In genomic region chr22:33476716-33477115, GRCh38 we compare ENCODE assay signal across 17 cellular contexts.
DNase-seq lines count a peak whose midpoint lies in the region; ATAC-seq and TF ChIP-seq lines count a peak whose summit lies in the region.
"Had no signal": no experiment of that assay in that cellular context is flagged by ENCODE, and none has a peak within 500 bp of the region (broad histone marks: within the 10 kb centered on the region; RNA-seq: fewer than 3 reads in every experiment).

No MANE protein-coding gene starts in this region.

- 90% methylated on average over 13 of the region's 13 CpGs for WGBS in sigmoid colon, 2 donors

- H3K9ac ChIP-seq in fibroblast of lung (ENCODE audit: insufficient read depth, low read length): no peak overlapping the region

- H3K4me2 ChIP-seq in fibroblast of lung (ENCODE audit: extremely low read depth, insufficient read depth, low read length): no peak overlapping the region

- no peaks in the 10 kb centered on the region for H3K79me2 ChIP-seq in fibroblast of lung (ENCODE audit: control insufficient read depth, insufficient read depth, low read length)

- peak; percentile 18 for DNase-seq in GM03348 (ENCODE audit: low spot score)
- DNase-seq in RKO (ENCODE audit: low spot score): peak; percentile 41
- peak; percentile 2 to 43 for DNase-seq in fibroblast of lung (ENCODE audit: low read depth in 2 of 2)
- no peak for DNase-seq in sigmoid colon
- no peak for DNase-seq in central memory CD4-positive, alpha-beta T cell
- DNase-seq in stimulated activated CD8-positive, alpha-beta memory T cell treated with anti-CD3 and anti-CD28 coated beads, Interleukin-4, amount 100 ng/mL, for 48 hours: no peak
- no peak for DNase-seq in activated naive CD4-positive, alpha-beta T cell treated with anti-CD3 and anti-CD28 coated beads, Interleukin-2, amount 50 U/mL, for 72 hours (ENCODE audit: low spot score in 2 of 2)
- DNase-seq: activated CD8-positive, alpha-beta memory T cell treated with anti-CD3 and anti-CD28 coated beads, Interleukin-2, amount 50 U/mL, for 4 hours; activated naive CD8-positive, alpha-beta T cell treated with anti-CD3 and anti-CD28 coated beads, Interleukin-2, amount 50 U/mL, for 24 hours; EL; foreskin keratinocyte; H9; retina; stimulated activated CD4-positive, alpha-beta T cell treated with anti-CD3 and anti-CD28 coated beads, Interleukin-4, amount 100 ng/mL, for 24 hours had no signal

- no peak overlapping the region for H3K4me3 ChIP-seq in fibroblast of lung (replicated peaks in 1 of 4; ENCODE audit: control extremely low read depth in 1 of 4, insufficient read depth in 1 of 4, low read depth in 3 of 4, low read length in 4 of 4)
- H3K4me3 ChIP-seq in sigmoid colon: no peak overlapping the region
- H3K4me3 ChIP-seq: vagina had no signal

- no peak overlapping the region for H3K27ac Mint-ChIP-seq in activated naive CD4-positive, alpha-beta T cell treated with anti-CD3 and anti-CD28 coated beads, Interleukin-2, amount 50 U/mL, for 72 hours
- H3K27ac Mint-ChIP-seq: activated naive CD8-positive, alpha-beta T cell treated with anti-CD3 and anti-CD28 coated beads, Interleukin-2, amount 50 U/mL, for 24 hours; stimulated activated memory B cell treated with anti-CD40 and anti-IgM and Interleukin-4, amounts not matched to agents 10 μg/mL and 1 μg/mL and 100 μg/mL, for 72 hours had no signal

- intact Hi-C loops in sigmoid colon (cut with DNase I): no loop called here

- H2AFZ ChIP-seq in fibroblast of lung (ENCODE audit: low read length): no peak overlapping the region

- TF ChIP-seq POLR2A in sigmoid colon (IDR thresholded peaks at IDR 0.05): no peak

- no peak for TF ChIP-seq EP300 in sigmoid colon (IDR thresholded peaks at IDR 0.05)

- H3K36me3 Mint-ChIP-seq in activated naive CD4-positive, alpha-beta T cell treated with anti-CD3 and anti-CD28 coated beads, Interleukin-2, amount 50 U/mL, for 72 hours: peaks cover 0 to 7% of the 10 kb centered on the region in 2 donors
- H3K36me3 Mint-ChIP-seq: stimulated activated memory B cell treated with anti-CD40 and anti-IgM and Interleukin-4, amounts not matched to agents 10 μg/mL and 1 μg/mL and 100 μg/mL, for 72 hours had no signal

- H3K4me1 ChIP-seq in fibroblast of lung (ENCODE audit: control insufficient read depth, extremely low read depth, insufficient read depth, low read length): no peaks in the 10 kb centered on the region
- peaks cover 0 to 15% (median 8%) of the 10 kb centered on the region in 4 donors for H3K4me1 ChIP-seq in sigmoid colon
- H3K4me1 ChIP-seq: foreskin keratinocyte, vagina had no signal

- H3K36me3 ChIP-seq in fibroblast of lung (ENCODE audit: control insufficient read depth, insufficient read depth, low read length) (no peaks in the 10 kb centered on the region), sigmoid colon (no peaks in the 10 kb centered on the region)
- H3K36me3 ChIP-seq: vagina had no signal

- TF ChIP-seq CTCF in fibroblast of lung (conservative IDR thresholded peaks at IDR 0.05 in 1 of 2, IDR thresholded peaks at IDR 0.05 in 1 of 2; ENCODE audit: low read depth in 1 of 2, low read length in 2 of 2): no peak
- no peak for TF ChIP-seq CTCF in sigmoid colon (IDR thresholded peaks at IDR 0.05)

- H3K27ac ChIP-seq in fibroblast of lung (ENCODE audit: insufficient read depth, low read length) (no peak overlapping the region), sigmoid colon (peak overlapping the region in 3 of 4 donors; percentile 18 to 41 (median 39))
- H3K27ac ChIP-seq: foreskin keratinocyte, vagina had no signal

- ATAC-seq in HG03354 (IDR thresholded peaks at IDR 0.05; ENCODE audit: poor library complexity, severe bottlenecking, unreplicated experiment): no peak
- ATAC-seq in activated naive CD4-positive, alpha-beta T cell treated with anti-CD3 and anti-CD28 coated beads, Interleukin-2, amount 50 U/mL, for 72 hours: no peak
- ATAC-seq: activated naive CD8-positive, alpha-beta T cell treated with anti-CD3 and anti-CD28 coated beads, Interleukin-2, amount 50 U/mL, for 24 hours; foreskin keratinocyte; stimulated activated memory B cell treated with anti-CD40 and anti-IgM and Interleukin-4, amounts not matched to agents 10 μg/mL and 1 μg/mL and 100 μg/mL, for 72 hours had no signal

- H3K9me3 ChIP-seq in fibroblast of lung (ENCODE audit: control insufficient read depth, insufficient read depth, low read depth, low read length) (no peaks in the 10 kb centered on the region), sigmoid colon (no peaks in the 10 kb centered on the region)
- H3K9me3 ChIP-seq: vagina had no signal

- H4K20me1 ChIP-seq in fibroblast of lung (ENCODE audit: control insufficient read depth, extremely low read depth, insufficient read depth, low read length): no peaks in the 10 kb centered on the region

- H3K9me3 Mint-ChIP-seq in activated naive CD4-positive, alpha-beta T cell treated with anti-CD3 and anti-CD28 coated beads, Interleukin-2, amount 50 U/mL, for 72 hours: peaks cover 0 to 3% of the 10 kb centered on the region in 2 donors
- H3K9me3 Mint-ChIP-seq: H9; stimulated activated memory B cell treated with anti-CD40 and anti-IgM and Interleukin-4, amounts not matched to agents 10 μg/mL and 1 μg/mL and 100 μg/mL, for 72 hours had no signal

- H3K27me3 ChIP-seq in fibroblast of lung (ENCODE audit: control insufficient read depth, insufficient read depth, low read length) (no peaks in the 10 kb centered on the region), sigmoid colon (no peaks in the 10 kb centered on the region)
- H3K27me3 ChIP-seq: foreskin keratinocyte, vagina had no signal

Comparison
In these comparisons a context has a peak if more than half of its experiments do, and no peak if none do; other contexts are left out.
1. DNase-seq: peak in GM03348 (single experiment), RKO (single experiment) and fibroblast of lung (2 of 2); none in sigmoid colon (single experiment), central memory CD4-positive, alpha-beta T cell (single experiment), stimulated activated CD8-positive, alpha-beta memory T cell treated with anti-CD3 and anti-CD28 coated beads, Interleukin-4, amount 100 ng/mL, for 48 hours (single experiment) and activated naive CD4-positive, alpha-beta T cell treated with anti-CD3 and anti-CD28 coated beads, Interleukin-2, amount 50 U/mL, for 72 hours (0 of 2).